ENCODE assay signal across 9 cellular contexts in the genomic region with DNA sequence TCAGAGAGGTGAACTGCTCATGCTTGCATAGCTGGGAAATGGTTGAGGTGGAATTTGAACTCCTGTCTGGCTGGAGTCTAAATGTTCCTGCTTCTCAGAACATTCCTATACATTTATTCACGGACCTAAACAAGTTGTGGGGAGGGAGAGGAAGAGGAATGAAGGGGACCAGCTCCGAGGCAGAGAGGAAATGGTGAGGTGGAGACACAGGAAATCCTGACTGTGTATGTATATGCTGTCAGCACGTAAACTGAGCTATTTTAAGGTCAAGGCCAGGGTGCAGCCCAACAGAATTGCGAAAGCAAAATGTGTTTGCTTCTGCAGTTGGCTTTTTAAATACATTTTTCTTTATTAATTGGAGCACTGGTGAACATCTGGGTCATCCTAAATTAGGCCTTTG.
A peak's percentile ranks its signal among the peaks of the same experiment; 100 is the strongest.
DNase-seq lines count a peak whose midpoint lies in the region; ATAC-seq and TF ChIP-seq lines count a peak whose summit lies in the region.
"Had no signal": no experiment of that assay in that cellular context is flagged by ENCODE, and none has a peak within 500 bp of the region (broad histone marks: within the 10 kb centered on the region; RNA-seq: fewer than 3 reads in every experiment).

No MANE protein-coding gene starts in this region.

- H3K27ac Mint-ChIP-seq in activated CD8-positive, alpha-beta T cell treated with anti-CD3 and anti-CD28 coated beads, Interleukin-2, amount 10 ng/mL, durations not matched to agents 7 days and 5 days: peak overlapping the region; percentile 93

- POLR2A ChIA-PET in activated CD8-positive, alpha-beta T cell treated with anti-CD3 and anti-CD28 coated beads, Interleukin-2, amount 10 ng/mL, durations not matched to agents 7 days and 5 days (lab: Charles Lee): interaction anchor here (0.6 to 3.1 kb wide), 8 partner anchors 9 to 166 kb away, joined by 3 to 17 read pairs (median 4); a partner anchor contains a TSS

- H3K4me1 ChIP-seq in heart right ventricle: peaks cover 3 to 57% (median 36%) of the 10 kb centered on the region in 9 donors

- H3K9me3 Mint-ChIP-seq in activated CD8-positive, alpha-beta T cell treated with anti-CD3 and anti-CD28 coated beads, Interleukin-2, amount 10 ng/mL, durations not matched to agents 7 days and 5 days (ENCODE audit: insufficient read depth): peaks cover under 1% of the 10 kb centered on the region

- peak overlapping the region; percentile 64 for H3K4me3 Mint-ChIP-seq in activated CD8-positive, alpha-beta T cell treated with anti-CD3 and anti-CD28 coated beads, Interleukin-2, amount 10 ng/mL, durations not matched to agents 7 days and 5 days

- H3K27ac ChIP-seq in HL-60 (replicated peaks) (peak overlapping the region; percentile 53), heart right ventricle (peak overlapping the region in 9 of 10 donors; percentile 27 to 79 (median 62))

- H3K4me3 ChIP-seq in HL-60 (replicated peaks; ENCODE audit: insufficient read depth, low read length) (no peak overlapping the region), heart right ventricle (no peak overlapping the region)

- H3K36me3 Mint-ChIP-seq in activated CD8-positive, alpha-beta T cell treated with anti-CD3 and anti-CD28 coated beads, Interleukin-2, amount 10 ng/mL, durations not matched to agents 7 days and 5 days (ENCODE audit: low read depth): peaks cover 24% of the 10 kb centered on the region

- TF ChIP-seq CTCF in HL-60 (IDR thresholded peaks at IDR 0.05; ENCODE audit: insufficient read depth, low read length) (no peak), heart right ventricle (IDR thresholded peaks at IDR 0.05) (no peak)

- CTCF ChIA-PET in activated CD8-positive, alpha-beta T cell treated with anti-CD3 and anti-CD28 coated beads, Interleukin-2, amount 10 ng/mL, durations not matched to agents 7 days and 5 days (lab: Charles Lee): interaction anchor here (0.5 to 3.3 kb wide), 12 partner anchors 9 to 433 kb away, joined by 3 to 37 read pairs (median 3); no protein-coding TSS in a partner anchor

- intact Hi-C loops in heart right ventricle (cut with DNase I): loop anchor here in 2 of 10 donors (5.0 to 10.0 kb wide), 2 partner anchors 195 to 1747 kb away; no protein-coding TSS in a partner anchor

- DNase-seq in HL-60 (ENCODE audit: low read depth in 1 of 2, low spot score in 1 of 2) (peak; percentile 45 to 69), heart right ventricle (peak in 1 of 2 donors; percentile 32), Ammon's horn (ENCODE audit: low spot score) (no peak), NCI-H524 (lab: John Stamatoyannopoulos, UW) (no peak), NCI-H2081 (lab: John Stamatoyannopoulos, UW) (no peak)
- peak; percentile 73 for DNase-seq in activated CD8-positive, alpha-beta T cell treated with anti-CD3 and anti-CD28 coated beads, Interleukin-2, amount 10 ng/mL, durations not matched to agents 7 days and 5 days

- H3K27me3 ChIP-seq in HL-60 (ENCODE audit: insufficient read depth, poor library complexity, severe bottlenecking) (no peaks in the 10 kb centered on the region), heart right ventricle (no peaks in the 10 kb centered on the region)

- ATAC-seq in GM18502 (IDR thresholded peaks at IDR 0.05; ENCODE audit: poor library complexity, unreplicated experiment) (peak; percentile 55), heart right ventricle (peak in 7 of 8 donors; percentile 55 to 87 (median 76)), HG03439 (IDR thresholded peaks at IDR 0.05; ENCODE audit: unreplicated experiment) (no peak)
- ATAC-seq in activated CD8-positive, alpha-beta T cell treated with anti-CD3 and anti-CD28 coated beads, Interleukin-2, amount 10 ng/mL, durations not matched to agents 7 days and 5 days: peak; percentile 95
- ATAC-seq: Panc1 had no signal

- peaks cover 46% of the 10 kb centered on the region for H3K4me1 Mint-ChIP-seq in activated CD8-positive, alpha-beta T cell treated with anti-CD3 and anti-CD28 coated beads, Interleukin-2, amount 10 ng/mL, durations not matched to agents 7 days and 5 days (ENCODE audit: low read depth)

- no peaks in the 10 kb centered on the region for H3K27me3 Mint-ChIP-seq in activated CD8-positive, alpha-beta T cell treated with anti-CD3 and anti-CD28 coated beads, Interleukin-2, amount 10 ng/mL, durations not matched to agents 7 days and 5 days (ENCODE audit: low read depth)

- WGBS in heart right ventricle, 2 donors: 37 to 44% methylated on average over 4 of the region's 4 CpGs

- H3K36me3 ChIP-seq in heart right ventricle: no peaks in the 10 kb centered on the region

- H3K9me3 ChIP-seq in heart right ventricle: no peaks in the 10 kb centered on the region

Comparison
In these comparisons a context has a peak if more than half of its experiments do, and no peak if none do; other contexts are left out.
1. DNase-seq: peak in HL-60 (2 of 2) and activated CD8-positive, alpha-beta T cell treated with anti-CD3 and anti-CD28 coated beads, Interleukin-2, amount 10 ng/mL, durations not matched to agents 7 days and 5 days (single experiment); none in Ammon's horn (single experiment), NCI-H524 (0 of 2) and NCI-H2081 (0 of 2).